In genomic region chr18:75638597-75639467, GRCh38 we compare ENCODE assay signal across 10 cellular contexts.
DNase-seq lines count a peak whose midpoint lies in the region; ATAC-seq and TF ChIP-seq lines count a peak whose summit lies in the region.
"Had no signal": no experiment of that assay in that cellular context is flagged by ENCODE, and none has a peak within 500 bp of the region (broad histone marks: within the 10 kb centered on the region; RNA-seq: fewer than 3 reads in every experiment).

No MANE protein-coding gene starts in this region.

- H3K9me3 ChIP-seq in mammary epithelial cell (replicated peaks; ENCODE audit: insufficient read depth, low read length) (peaks cover 4% of the 10 kb centered on the region), mucosa of descending colon (no peaks in the 10 kb centered on the region), aorta (ENCODE audit: control insufficient read depth, low read length) (no peaks in the 10 kb centered on the region), MG63 (no peaks in the 10 kb centered on the region)

- peak; percentile 43 for DNase-seq in MCF 10A (ENCODE audit: unreplicated experiment)
- no peak for DNase-seq in mammary epithelial cell
- DNase-seq in fibroblast of mammary gland (ENCODE audit: low read depth) = peak; percentile 64
- DNase-seq in mucosa of descending colon = peak in 1 of 3 donors; percentile 6
- no peak for DNase-seq in aorta
- DNase-seq in MG63 = no peak
- DNase-seq in dermis blood vessel endothelial cell = no peak
- DNase-seq: CD4-positive, CD25-positive, alpha-beta regulatory T cell had no signal

- peak; percentile 39 for ATAC-seq in mucosa of descending colon
- peak; percentile 68 for ATAC-seq in aorta (ENCODE audit: low FRiP score)
- ATAC-seq in HG02798 (IDR thresholded peaks at IDR 0.05; ENCODE audit: poor library complexity, unreplicated experiment) = no peak

- no peak overlapping the region for H3K27ac Mint-ChIP-seq in MCF 10A (ENCODE audit: low read depth, unreplicated experiment)
- H3K27ac Mint-ChIP-seq: CD4-positive, CD25-positive, alpha-beta regulatory T cell; dendritic cell treated with granulocyte-macrophage colony-stimulating factor and Interleukin-4, amounts not matched to agents 40 ng/mL and 50 ng/mL, for 4 days had no signal

- dilution Hi-C loops in mammary epithelial cell (cut with HindIII; ENCODE audit: low sequenced_read_pairs) = no loop called here

- H3K27me3 ChIP-seq in mammary epithelial cell (ENCODE audit: insufficient read depth, low read length) = no peaks in the 10 kb centered on the region
- H3K27me3 ChIP-seq in aorta (ENCODE audit: control insufficient read depth in 1 of 2, insufficient read depth in 2 of 2, low read length in 1 of 2) = no peaks in the 10 kb centered on the region
- no peaks in the 10 kb centered on the region for H3K27me3 ChIP-seq in MG63

- no peaks in the 10 kb centered on the region for H3K79me2 ChIP-seq in mammary epithelial cell (ENCODE audit: insufficient read depth, low read length)

- no peak overlapping the region for H3K27ac ChIP-seq in mammary epithelial cell (ENCODE audit: insufficient read depth, low read depth, low read length)
- no peak overlapping the region for H3K27ac ChIP-seq in aorta (ENCODE audit: low read depth in 1 of 2, low read length in 2 of 2)

- H4K20me1 ChIP-seq in mammary epithelial cell (ENCODE audit: insufficient read depth, low read length) = no peaks in the 10 kb centered on the region

- 37% methylated on average over 24 of the region's 31 CpGs for WGBS in mammary epithelial cell (ENCODE audit: low coverage, missing lambda C conversion rate)
- 4 to 7% methylated on average over 30 to 31 of the region's 31 CpGs for WGBS in aorta, 2 donors

- no peak overlapping the region for H3K9ac ChIP-seq in mammary epithelial cell (ENCODE audit: insufficient read depth, low read length)

- H3K4me1 Mint-ChIP-seq in MCF 10A (ENCODE audit: insufficient read depth, unreplicated experiment) = peaks cover 19% of the 10 kb centered on the region
- H3K4me1 Mint-ChIP-seq: CD4-positive, CD25-positive, alpha-beta regulatory T cell had no signal

- no peak overlapping the region for H3K4me2 ChIP-seq in mammary epithelial cell (ENCODE audit: insufficient read depth, low read depth, low read length)

- CTCF ChIA-PET in MCF 10A (lab: Yijun Ruan, JAX) (interaction anchor here (0.5 to 1.4 kb wide), 3 partner anchors 24 to 714 kb away, joined by 3 to 6 read pairs (median 4); no protein-coding TSS in a partner anchor), mammary epithelial cell (lab: Charles Lee; ENCODE audit: low non-redundant PET) (no interaction called here)

- in situ Hi-C loops in mammary epithelial cell (cut with MboI; ENCODE audit: low sequenced_read_pairs in 2 of 2) = no loop called here

- H2AFZ ChIP-seq in mammary epithelial cell (ENCODE audit: low read depth, low read length) = no peak overlapping the region

- intact Hi-C loops in MCF 10A (cut with micrococcal nuclease) (loop anchor here (10.0 kb wide), 1 partner anchor 616 kb away; no protein-coding TSS in a partner anchor), mammary epithelial cell (cut with micrococcal nuclease) (no loop called here), mucosa of descending colon (cut with DNase I, micrococcal nuclease) (no loop called here), aorta (cut with DNase I) (no loop called here)

- H3K4me3 Mint-ChIP-seq in MCF 10A (ENCODE audit: unreplicated experiment) = no peak overlapping the region
- H3K4me3 Mint-ChIP-seq: CD4-positive, CD25-positive, alpha-beta regulatory T cell; dendritic cell treated with granulocyte-macrophage colony-stimulating factor and Interleukin-4, amounts not matched to agents 40 ng/mL and 50 ng/mL, for 4 days had no signal

- H3K36me3 Mint-ChIP-seq in MCF 10A (ENCODE audit: insufficient read depth, unreplicated experiment) = peaks cover 9% of the 10 kb centered on the region
- H3K36me3 Mint-ChIP-seq: CD4-positive, CD25-positive, alpha-beta regulatory T cell had no signal

- H3K4me3 ChIP-seq in mammary epithelial cell (replicated peaks in 1 of 3; ENCODE audit: insufficient read depth in 1 of 3, low read depth in 2 of 3, low read length in 3 of 3) = no peak overlapping the region
- H3K4me3 ChIP-seq in fibroblast of mammary gland (ENCODE audit: control insufficient read depth, low read depth, low read length) = peak overlapping the region; percentile 2
- H3K4me3 ChIP-seq in mucosa of descending colon = no peak overlapping the region
- H3K4me3 ChIP-seq in aorta (ENCODE audit: low read length in 2 of 2) = no peak overlapping the region
- no peak overlapping the region for H3K4me3 ChIP-seq in MG63

- TF ChIP-seq CTCF in MCF 10A (IDR thresholded peaks at IDR 0.05; ENCODE audit: unreplicated experiment) = no peak
- no peak for TF ChIP-seq CTCF in mammary epithelial cell (conservative IDR thresholded peaks at IDR 0.05 in 1 of 2, IDR thresholded peaks at IDR 0.05 in 1 of 2; ENCODE audit: extremely low read depth in 1 of 2, insufficient read depth in 1 of 2, low read depth in 1 of 2, low read length in 2 of 2)
- TF ChIP-seq CTCF in fibroblast of mammary gland (conservative IDR thresholded peaks at IDR 0.05; ENCODE audit: control insufficient read depth, insufficient read depth, low read depth, low read length) = no peak
- no peak for TF ChIP-seq CTCF in mucosa of descending colon (IDR thresholded peaks at IDR 0.05)

- peaks cover 7% of the 10 kb centered on the region for H3K9me3 Mint-ChIP-seq in MCF 10A (ENCODE audit: unreplicated experiment)

- no peaks in the 10 kb centered on the region for H3K27me3 Mint-ChIP-seq in MCF 10A (ENCODE audit: insufficient read depth, unreplicated experiment)
- H3K27me3 Mint-ChIP-seq: CD4-positive, CD25-positive, alpha-beta regulatory T cell; dendritic cell treated with granulocyte-macrophage colony-stimulating factor and Interleukin-4, amounts not matched to agents 40 ng/mL and 50 ng/mL, for 4 days had no signal

- POLR2A ChIA-PET in MCF 10A (lab: Yijun Ruan, JAX) = no interaction called here

- H3K4me1 ChIP-seq in mammary epithelial cell (ENCODE audit: insufficient read depth, low read length) (no peaks in the 10 kb centered on the region), mucosa of descending colon (ENCODE audit: low read depth) (peaks cover 3% of the 10 kb centered on the region), aorta (ENCODE audit: control insufficient read depth in 1 of 2, insufficient read depth in 2 of 2, low read length in 2 of 2) (no peaks in the 10 kb centered on the region)

- BruUV-seq in MCF 10A (replicated peaks; lab: Mats Ljungman, UMichigan) (no TSS peak), mammary epithelial cell (replicated peaks; lab: Mats Ljungman, UMichigan) (no TSS peak)

- H3K36me3 ChIP-seq in mammary epithelial cell (ENCODE audit: insufficient read depth, low read length) (no peaks in the 10 kb centered on the region), mucosa of descending colon (ENCODE audit: low read depth) (no peaks in the 10 kb centered on the region), aorta (ENCODE audit: control insufficient read depth in 1 of 2, insufficient read depth in 2 of 2, low read length in 1 of 2) (no peaks in the 10 kb centered on the region), MG63 (no peaks in the 10 kb centered on the region)

Comparison
In these comparisons a context has a peak if more than half of its experiments do, and no peak if none do; other contexts are left out.
1. DNase-seq: peak in MCF 10A (single experiment) and fibroblast of mammary gland (single experiment); none in mammary epithelial cell (single experiment), aorta (0 of 2), MG63 (single experiment) and dermis blood vessel endothelial cell (single experiment).